Comparison of ENCODE assay signal across 21 cellular contexts in genomic region chr22:43419371-43420080, GRCh38. TPM values are rescaled to one million over a fixed set of nuclear protein-coding genes. Genes with fewer than 3 reads are reported as not detected.
DNase-seq lines count a peak whose midpoint lies in the region; ATAC-seq and TF ChIP-seq lines count a peak whose summit lies in the region.
"Had no signal": no experiment of that assay in that cellular context is flagged by ENCODE, and none has a peak within 500 bp of the region (broad histone marks: within the 10 kb centered on the region; RNA-seq: fewer than 3 reads in every experiment).

No MANE protein-coding gene starts in this region.

- no peaks in the 10 kb centered on the region for H3K9me3 ChIP-seq in right atrium auricular region
- H3K9me3 ChIP-seq in endodermal cell (ENCODE audit: control insufficient read depth, low read length) = no peaks in the 10 kb centered on the region
- H3K9me3 ChIP-seq in stomach = no peaks in the 10 kb centered on the region
- H3K9me3 ChIP-seq: BLaER1 treated with 17β-estradiol and CSF1 and Interleukin-3, amounts not matched to agents 10 nM and 100 nM; HAP-1 had no signal

- H3K4me3 ChIP-seq in right atrium auricular region = no peak overlapping the region
- H3K4me3 ChIP-seq in endodermal cell (ENCODE audit: low read length) = no peak overlapping the region
- H3K4me3 ChIP-seq in stomach = no peak overlapping the region
- H3K4me3 ChIP-seq: BLaER1 treated with 17β-estradiol and CSF1 and Interleukin-3, amounts not matched to agents 10 nM and 100 nM; GM12878; HAP-1 had no signal

- TF ChIP-seq EP300 in stomach (IDR thresholded peaks at IDR 0.05) = no peak

- peak overlapping the region; percentile 71 for H3K27ac Mint-ChIP-seq in endodermal cell
- H3K27ac Mint-ChIP-seq: CD4-positive, alpha-beta T cell had no signal

- H3K27me3 Mint-ChIP-seq in endodermal cell (ENCODE audit: insufficient read depth) = peaks cover 20% of the 10 kb centered on the region

- H3K4me3 Mint-ChIP-seq in endodermal cell = no peak overlapping the region
- H3K4me3 Mint-ChIP-seq: CD4-positive, alpha-beta T cell had no signal

- no peak overlapping the region for H3K27ac ChIP-seq in right atrium auricular region
- peak overlapping the region; percentile 79 for H3K27ac ChIP-seq in angular gyrus (ENCODE audit: low read depth, low read length)
- no peak overlapping the region for H3K27ac ChIP-seq in endodermal cell (ENCODE audit: low read depth, low read length)
- H3K27ac ChIP-seq in stomach = peak overlapping the region in 2 of 5 donors; percentile 16 to 41
- H3K27ac ChIP-seq: 22Rv1; BLaER1 treated with 17β-estradiol and CSF1 and Interleukin-3, amounts not matched to agents 10 nM and 100 nM had no signal

- peaks cover 7% of the 10 kb centered on the region for H3K4me1 Mint-ChIP-seq in endodermal cell

- ATAC-seq in Right ventricle myocardium inferior = no peak
- ATAC-seq in GM18498 (IDR thresholded peaks at IDR 0.05; ENCODE audit: unreplicated experiment) = no peak
- ATAC-seq: GM12878, HepG2 had no signal

- H3K9me3 Mint-ChIP-seq in endodermal cell = no peaks in the 10 kb centered on the region
- H3K9me3 Mint-ChIP-seq: CD4-positive, alpha-beta T cell had no signal

- DNase-seq in Right ventricle myocardium inferior (ENCODE audit: missing footprints) = peak; percentile 33
- no peak for DNase-seq in right atrium auricular region (ENCODE audit: low spot score)
- DNase-seq in endodermal cell = no peak
- DNase-seq in stomach = peak; percentile 68
- no peak for DNase-seq in NCI-H2171 treated with DMSO at 0.1 percent for 48 hours (lab: John Stamatoyannopoulos, UW)
- DNase-seq in mesenteric fat pad (ENCODE audit: low spot score) = no peak
- DNase-seq: AML-193; Calu3; CD4-positive, alpha-beta T cell; DMS 273 treated with DMSO at 0.1 percent for 48 hours; GOT3 had no signal

- intact Hi-C loops in Right ventricle myocardium inferior (cut with DNase I) = no loop called here
- intact Hi-C loops in stomach (cut with DNase I; ENCODE audit: low total_unique reads) = no loop called here

- WGBS in endodermal cell (ENCODE audit: insufficient coverage in 1 of 2, insufficient read length in 1 of 2), 2 experiments = 89 to 91% methylated on average over 10 to 13 of the region's 13 CpGs
- WGBS in stomach, 5 donors = 32 to 63% (median 55%) methylated on average over 10 to 13 of the region's 13 CpGs

- H3K36me3 ChIP-seq in right atrium auricular region (no peaks in the 10 kb centered on the region), endodermal cell (ENCODE audit: control insufficient read depth, insufficient read depth, low read length) (no peaks in the 10 kb centered on the region), stomach (no peaks in the 10 kb centered on the region)
- H3K36me3 ChIP-seq: BLaER1 treated with 17β-estradiol and CSF1 and Interleukin-3, amounts not matched to agents 10 nM and 100 nM; HAP-1 had no signal

- TF ChIP-seq CTCF in right atrium auricular region (IDR thresholded peaks at IDR 0.05) = no peak
- TF ChIP-seq CTCF in endodermal cell (conservative IDR thresholded peaks at IDR 0.05) = no peak
- no peak for TF ChIP-seq CTCF in stomach (IDR thresholded peaks at IDR 0.05)

- H3K9ac ChIP-seq in endodermal cell (ENCODE audit: extremely low read depth, low read length, poor library complexity, severe bottlenecking) = no peak overlapping the region

- H3K4me1 ChIP-seq in right atrium auricular region (no peaks in the 10 kb centered on the region), endodermal cell (ENCODE audit: control insufficient read depth, insufficient read depth, low read length) (no peaks in the 10 kb centered on the region), stomach (peaks cover 0 to 10% (median 0%) of the 10 kb centered on the region in 4 donors)
- H3K4me1 ChIP-seq: HAP-1 had no signal

- no peak for TF ChIP-seq POLR2A in stomach (IDR thresholded peaks at IDR 0.05)

- H3K27me3 ChIP-seq in right atrium auricular region (no peaks in the 10 kb centered on the region), endodermal cell (ENCODE audit: control insufficient read depth, insufficient read depth, low read length, poor library complexity, severe bottlenecking) (peaks cover 21% of the 10 kb centered on the region), stomach (peaks cover 0 to 81% (median 0%) of the 10 kb centered on the region in 3 donors)

- no peaks in the 10 kb centered on the region for H3K36me3 Mint-ChIP-seq in endodermal cell (ENCODE audit: low read depth)

RNA-seq across cellular contexts. Expression of gene MPPED1, which starts 7.7 kb away (rescaled TPM):
- total RNA-seq in Right ventricle myocardium inferior (not detected), right atrium auricular region (not detected), endodermal cell (under 1 TPM; 0.11 to 0.59 TPM), stomach (1 to 10 TPM in 1 of 5 donors, not detected in 4; 1.5 TPM), mesenteric fat pad (not detected)
- 0.75 TPM for polyA plus RNA-seq in endodermal cell (2013, experiment 1 of 2)
- 0.70 TPM for polyA plus RNA-seq in endodermal cell (2013, experiment 2 of 2)
- under 1 TPM; 0.19 to 0.61 (median 0.33) TPM for polyA plus RNA-seq in stomach
- total RNA-seq: A673; Calu3; CD4-positive, alpha-beta T cell; Daoy; HepG2; HT1080 had no signal
- polyA plus RNA-seq: GM12878 had no signal

Comparison
In these comparisons a context has a peak if more than half of its experiments do, and no peak if none do; other contexts are left out.
1. DNase-seq: peak in Right ventricle myocardium inferior (single experiment) and stomach (single experiment); none in right atrium auricular region (single experiment), endodermal cell (single experiment), NCI-H2171 treated with DMSO at 0.1 percent for 48 hours (single experiment) and mesenteric fat pad (single experiment).